ENCODE assay signal across 12 cellular contexts in genomic region chr6:137240168-137240567, GRCh38. TPM values are rescaled to one million over a fixed set of nuclear protein-coding genes. Genes with fewer than 3 reads are reported as not detected.
A peak's percentile ranks its signal among the peaks of the same experiment; 100 is the strongest.
DNase-seq lines count a peak whose midpoint lies in the region; ATAC-seq and TF ChIP-seq lines count a peak whose summit lies in the region.
"Had no signal": no experiment of that assay in that cellular context is flagged by ENCODE, and none has a peak within 500 bp of the region (broad histone marks: within the 10 kb centered on the region; RNA-seq: fewer than 3 reads in every experiment).

No MANE protein-coding gene starts in this region.

- no peak overlapping the region for H2AFZ ChIP-seq in mesenchymal stem cell (ENCODE audit: low read depth, low read length)

- no peak overlapping the region for H3K4me2 ChIP-seq in mesenchymal stem cell (ENCODE audit: low read length, poor library complexity, severe bottlenecking)

- intact Hi-C loops in colonic mucosa (cut with DNase I), result no loop called here

- no peak overlapping the region for H2BK120ac ChIP-seq in mesenchymal stem cell (ENCODE audit: low read depth, low read length)

- no peak overlapping the region for H2BK5ac ChIP-seq in mesenchymal stem cell (ENCODE audit: low read depth, low read length, poor library complexity, severe bottlenecking)

- no peak overlapping the region for H2BK15ac ChIP-seq in mesenchymal stem cell (ENCODE audit: low read depth, poor library complexity, severe bottlenecking)

- H3K4ac ChIP-seq in mesenchymal stem cell (ENCODE audit: low read depth in 1 of 2, low read length in 2 of 2), result no peak overlapping the region

- peaks cover 6% of the 10 kb centered on the region for H3K4me1 Mint-ChIP-seq in stimulated activated naive CD8-positive, alpha-beta T cell treated with anti-CD3 and anti-CD28 coated beads, Interleukin-15, amount 100 ng/mL, for 72 hours

- no peaks in the 10 kb centered on the region for H3K79me1 ChIP-seq in mesenchymal stem cell (replicated peaks; ENCODE audit: low read length, poor library complexity, severe bottlenecking)

- H3K14ac ChIP-seq in mesenchymal stem cell (ENCODE audit: low read length in 2 of 2), result no peak overlapping the region

- H2AK5ac ChIP-seq in mesenchymal stem cell (ENCODE audit: low read length, severe bottlenecking), result no peak overlapping the region

- peaks cover 7 to 13% of the 10 kb centered on the region in 2 donors for H3K9me3 Mint-ChIP-seq in stimulated activated naive CD8-positive, alpha-beta T cell treated with anti-CD3 and anti-CD28 coated beads, Interleukin-15, amount 100 ng/mL, for 72 hours

- H3K4me1 ChIP-seq in colonic mucosa (peaks cover under 1% of the 10 kb centered on the region), mesenchymal stem cell (ENCODE audit: control insufficient read depth, insufficient read depth, low read depth, low read length) (no peaks in the 10 kb centered on the region)

- H3K27ac Mint-ChIP-seq in stimulated activated naive CD8-positive, alpha-beta T cell treated with anti-CD3 and anti-CD28 coated beads, Interleukin-15, amount 100 ng/mL, for 72 hours, result no peak overlapping the region

- H3K4me3 ChIP-seq in colonic mucosa (no peak overlapping the region), mesenchymal stem cell (ENCODE audit: insufficient read depth in 1 of 2, low read depth in 1 of 2, low read length in 2 of 2) (no peak overlapping the region)
- H3K4me3 ChIP-seq: ovary had no signal

- no peak overlapping the region for H3K23ac ChIP-seq in mesenchymal stem cell (ENCODE audit: low read length in 2 of 2)

- peak; percentile 95 for DNase-seq in AG09319 (ENCODE audit: extremely low read depth, low read depth)
- DNase-seq in NCI-H226, result peak; percentile 89
- no peak for DNase-seq in colonic mucosa
- peak; percentile 94 for DNase-seq in mesenchymal stem cell
- DNase-seq in activated naive CD4-positive, alpha-beta T cell (lab: John Stamatoyannopoulos, UW), result no peak
- no peak for DNase-seq in SHP77 treated with DMSO at 0.1 percent for 48 hours (lab: John Stamatoyannopoulos, UW)
- DNase-seq in kidney glomerular epithelial cell (lab: John Stamatoyannopoulos, UW), result no peak
- DNase-seq in stimulated activated naive CD8-positive, alpha-beta T cell treated with anti-CD3 and anti-CD28 coated beads, Interleukin-15, amount 100 ng/mL, for 72 hours, result no peak
- DNase-seq: activated naive CD4-positive, alpha-beta T cell treated with Interleukin-2 at 50 U/mL for 16 hours; glutamatergic neuron; NCI-H1694; ovary had no signal

- H3K18ac ChIP-seq in mesenchymal stem cell (ENCODE audit: low read depth in 1 of 2, low read length in 2 of 2), result no peak overlapping the region

- H4K8ac ChIP-seq in mesenchymal stem cell (ENCODE audit: low read length), result no peak overlapping the region

- TF ChIP-seq CTCF in AG09319 (IDR thresholded peaks at IDR 0.05; ENCODE audit: low read depth, low read length) (no peak), colonic mucosa (IDR thresholded peaks at IDR 0.05) (no peak)

- no peaks in the 10 kb centered on the region for H3K9me3 ChIP-seq in colonic mucosa
- H3K9me3 ChIP-seq in mesenchymal stem cell (ENCODE audit: control insufficient read depth, low read length), result no peaks in the 10 kb centered on the region
- H3K9me3 ChIP-seq: ovary had no signal

- H4K91ac ChIP-seq in mesenchymal stem cell (ENCODE audit: low read length), result no peak overlapping the region

- H3K27ac ChIP-seq in colonic mucosa (peak overlapping the region; percentile 20), mesenchymal stem cell (ENCODE audit: low read length, poor library complexity, severe bottlenecking) (no peak overlapping the region)
- H3K27ac ChIP-seq: ovary had no signal

- no peaks in the 10 kb centered on the region for H3K27me3 Mint-ChIP-seq in stimulated activated naive CD8-positive, alpha-beta T cell treated with anti-CD3 and anti-CD28 coated beads, Interleukin-15, amount 100 ng/mL, for 72 hours

- H2BK12ac ChIP-seq in mesenchymal stem cell (ENCODE audit: low read length in 2 of 2), result no peak overlapping the region

- H3K9ac ChIP-seq in colonic mucosa (ENCODE audit: low read depth in 2 of 2, low read length in 2 of 2), result no peak overlapping the region
- H3K9ac ChIP-seq in mesenchymal stem cell (ENCODE audit: low read length), result peak overlapping the region; percentile 55

- no peak for ATAC-seq in stimulated activated naive CD8-positive, alpha-beta T cell treated with anti-CD3 and anti-CD28 coated beads, Interleukin-15, amount 100 ng/mL, for 72 hours

- no peak overlapping the region for H3K4me3 Mint-ChIP-seq in stimulated activated naive CD8-positive, alpha-beta T cell treated with anti-CD3 and anti-CD28 coated beads, Interleukin-15, amount 100 ng/mL, for 72 hours

- WGBS in mesenchymal stem cell, result 26% methylated on average over 1 of the region's 1 CpG

- H3K36me3 ChIP-seq in colonic mucosa, result no peaks in the 10 kb centered on the region
- H3K36me3 ChIP-seq in mesenchymal stem cell (ENCODE audit: control insufficient read depth in 1 of 2, insufficient read depth in 2 of 2, low read depth in 1 of 2, low read length in 2 of 2), result no peaks in the 10 kb centered on the region
- H3K36me3 ChIP-seq: ovary had no signal

- H3K27me3 ChIP-seq in colonic mucosa (no peaks in the 10 kb centered on the region), mesenchymal stem cell (ENCODE audit: control insufficient read depth in 1 of 2, insufficient read depth in 1 of 2, low read length in 2 of 2) (no peaks in the 10 kb centered on the region)
- H3K27me3 ChIP-seq: ovary had no signal

RNA-seq across cellular contexts. Expression of gene IFNGR1, which starts 21.0 kb away (rescaled TPM):
- 100 to 1,000 TPM in 1 of 2 donors, 10 to 100 TPM in 1; 58.2 to 131 TPM for total RNA-seq in colonic mucosa
- polyA plus RNA-seq in mesenchymal stem cell (2013, experiment 1 of 2), result 41.2 TPM
- 43.6 TPM for polyA plus RNA-seq in mesenchymal stem cell (2013, experiment 2 of 2)

Comparison
In these comparisons a context has a peak if more than half of its experiments do, and no peak if none do; other contexts are left out.
1. DNase-seq: peak in AG09319 (single experiment), NCI-H226 (single experiment) and mesenchymal stem cell (single experiment); none in colonic mucosa (single experiment), activated naive CD4-positive, alpha-beta T cell (0 of 4), SHP77 treated with DMSO at 0.1 percent for 48 hours (single experiment), kidney glomerular epithelial cell (single experiment) and stimulated activated naive CD8-positive, alpha-beta T cell treated with anti-CD3 and anti-CD28 coated beads, Interleukin-15, amount 100 ng/mL, for 72 hours (0 of 2).